Comparison of ENCODE assay signal across 13 cellular contexts in genomic region chr16:57564571-57565270, GRCh38. TPM values are rescaled to one million over a fixed set of nuclear protein-coding genes. Genes with fewer than 3 reads are reported as not detected.
DNase-seq lines count a peak whose midpoint lies in the region; ATAC-seq and TF ChIP-seq lines count a peak whose summit lies in the region.
"Had no signal": no experiment of that assay in that cellular context is flagged by ENCODE, and none has a peak within 500 bp of the region (broad histone marks: within the 10 kb centered on the region; RNA-seq: fewer than 3 reads in every experiment).

No MANE protein-coding gene starts in this region.

- DNase-seq in EH (ENCODE audit: low read depth) (peak; percentile 40), NB4 (ENCODE audit: low read depth) (peak; percentile 26), mesothelial cell of epicardium (ENCODE audit: low spot score in 2 of 2, unreplicated experiment in 2 of 2) (no peak), KBM-7 (no peak), G401 (ENCODE audit: low spot score) (no peak)
- DNase-seq in central memory CD8-positive, alpha-beta T cell (ENCODE audit: low spot score in 2 of 2): peak in 1 of 2 donors; percentile 5
- DNase-seq in activated CD4-positive, alpha-beta T cell treated with anti-CD3 and anti-CD28 coated beads, Interleukin-2, amount 50 U/mL, for 1 hour: no peak
- DNase-seq: body of pancreas; NCI-H345; PC-3; stimulated activated CD4-positive, alpha-beta T cell treated with anti-CD3 and anti-CD28 coated beads, Interleukin-4, amount 100 ng/mL, for 24 hours had no signal

- H3K36me3 Mint-ChIP-seq in central memory CD8-positive, alpha-beta T cell (ENCODE audit: insufficient read depth): peaks cover 37% of the 10 kb centered on the region
- peaks cover 15% of the 10 kb centered on the region for H3K36me3 Mint-ChIP-seq in mesothelial cell of epicardium

- peaks cover 7% of the 10 kb centered on the region for H3K9me3 Mint-ChIP-seq in central memory CD8-positive, alpha-beta T cell
- H3K9me3 Mint-ChIP-seq in mesothelial cell of epicardium: peaks cover 20% of the 10 kb centered on the region

- no peak for TF ChIP-seq CTCF in NB4 (IDR thresholded peaks at IDR 0.05; ENCODE audit: low read depth, low read length)
- TF ChIP-seq CTCF in mesothelial cell of epicardium (IDR thresholded peaks at IDR 0.05; ENCODE audit: unreplicated experiment): no peak

- in situ Hi-C loops in KBM-7 (cut with MboI; ENCODE audit: low pct_unique_long_range_greater_than_20kb, low sequenced_read_pairs) (no loop called here), G401 (cut with HindIII; ENCODE audit: low sequenced_read_pairs) (no loop called here)

- H3K27me3 Mint-ChIP-seq in central memory CD8-positive, alpha-beta T cell: no peaks in the 10 kb centered on the region
- H3K27me3 Mint-ChIP-seq in mesothelial cell of epicardium (ENCODE audit: low read depth): peaks cover 11% of the 10 kb centered on the region

- no peak overlapping the region for H3K4me3 ChIP-seq in NB4 (ENCODE audit: low read depth, low read length)
- H3K4me3 ChIP-seq: body of pancreas had no signal

- no peak for TF ChIP-seq POLR2A in NB4 (IDR thresholded peaks at IDR 0.05; ENCODE audit: extremely low read depth, insufficient read length)

- H3K27ac Mint-ChIP-seq in central memory CD8-positive, alpha-beta T cell (ENCODE audit: low read depth): peak overlapping the region; percentile 52
- H3K27ac Mint-ChIP-seq in mesothelial cell of epicardium: peak overlapping the region; percentile 55

- no peak overlapping the region for H3K4me3 Mint-ChIP-seq in central memory CD8-positive, alpha-beta T cell
- no peak overlapping the region for H3K4me3 Mint-ChIP-seq in mesothelial cell of epicardium

- peaks cover 16% of the 10 kb centered on the region for H3K4me1 Mint-ChIP-seq in central memory CD8-positive, alpha-beta T cell
- peaks cover 7% of the 10 kb centered on the region for H3K4me1 Mint-ChIP-seq in mesothelial cell of epicardium

- no peak for ATAC-seq in central memory CD8-positive, alpha-beta T cell (replicated peaks; ENCODE audit: extremely low read depth, poor library complexity, severe bottlenecking)
- ATAC-seq in GM21423 (IDR thresholded peaks at IDR 0.05; ENCODE audit: unreplicated experiment): no peak
- ATAC-seq: body of pancreas, PC-3 had no signal

RNA-seq across cellular contexts. Expression of gene ADGRG5, which starts 22.3 kb away (rescaled TPM):
- 1.1 to 1.3 TPM (median 1.3 TPM) in 3 replicates for total RNA-seq in mesothelial cell of epicardium
- not detected in 2 replicates for total RNA-seq in G401 (2014; rRNA removed; shearing (Covaris generic))
- total RNA-seq: PC-3, pulmonary artery endothelial cell had no signal

RNA-seq across cellular contexts. Expression of gene CCDC102A, which starts 28.4 kb away (rescaled TPM):
- total RNA-seq in mesothelial cell of epicardium: 30.6 to 31.9 TPM (median 31.3 TPM) in 3 replicates
- 25.0 and 26.7 TPM in 2 replicates for total RNA-seq in G401 (2014; rRNA removed; shearing (Covaris generic))

Comparison
In these comparisons a context has a peak if more than half of its experiments do, and no peak if none do; other contexts are left out.
1. DNase-seq: peak in EH (single experiment) and NB4 (single experiment); none in mesothelial cell of epicardium (0 of 2), KBM-7 (single experiment), G401 (single experiment) and activated CD4-positive, alpha-beta T cell treated with anti-CD3 and anti-CD28 coated beads, Interleukin-2, amount 50 U/mL, for 1 hour (single experiment).